20 cellular contexts compared by ENCODE assay signal in the genomic region with DNA sequence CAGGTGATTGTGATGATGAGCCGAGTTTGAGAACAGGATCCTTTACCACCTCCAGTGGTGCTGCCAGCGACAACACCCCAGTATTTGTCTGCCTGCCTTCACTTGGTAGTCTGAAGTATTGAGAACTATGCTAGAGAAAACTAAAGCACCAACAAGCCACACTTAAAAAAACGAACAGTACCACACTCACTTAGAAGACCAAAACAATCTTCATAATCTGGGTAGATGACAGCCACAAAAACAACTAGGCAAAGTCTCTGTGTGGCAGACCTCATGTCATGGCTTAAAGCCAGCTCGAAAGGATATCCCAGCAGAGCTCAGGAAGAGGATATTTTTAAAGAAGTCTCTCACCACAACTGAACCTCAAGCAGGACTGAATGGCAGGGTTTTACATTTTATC.
DNase-seq lines count a peak whose midpoint lies in the region; ATAC-seq and TF ChIP-seq lines count a peak whose summit lies in the region.
"Had no signal": no experiment of that assay in that cellular context is flagged by ENCODE, and none has a peak within 500 bp of the region (broad histone marks: within the 10 kb centered on the region; RNA-seq: fewer than 3 reads in every experiment).

No MANE protein-coding gene starts in this region.

- H3K9ac ChIP-seq in DND-41 (ENCODE audit: low read depth, low read length), result peak overlapping the region; percentile 51

- no peaks in the 10 kb centered on the region for H3K27me3 ChIP-seq in DND-41 (ENCODE audit: insufficient read depth, low read length, poor library complexity)
- H3K27me3 ChIP-seq: tibial artery had no signal

- H3K27me3 Mint-ChIP-seq in activated CD4-positive, alpha-beta memory T cell treated with anti-CD3 and anti-CD28 coated beads for 36 hours, result no peaks in the 10 kb centered on the region
- no peaks in the 10 kb centered on the region for H3K27me3 Mint-ChIP-seq in activated CD4-positive, alpha-beta memory T cell treated with anti-CD3 and anti-CD28 coated beads, Interleukin-2, amount 10 ng/mL, durations not matched to agents 7 days and 5 days
- peaks cover 0 to 27% of the 10 kb centered on the region in 2 donors for H3K27me3 Mint-ChIP-seq in T-cell
- H3K27me3 Mint-ChIP-seq in WTC11 (ENCODE audit: low read depth), result no peaks in the 10 kb centered on the region
- H3K27me3 Mint-ChIP-seq: stimulated activated memory B cell treated with anti-CD40 and anti-IgM and Interleukin-4, amounts not matched to agents 10 μg/mL and 1 μg/mL and 100 μg/mL, for 72 hours had no signal

- CTCF ChIA-PET in activated CD4-positive, alpha-beta memory T cell treated with anti-CD3 and anti-CD28 coated beads for 36 hours (lab: Charles Lee), result no interaction called here
- CTCF ChIA-PET in activated CD4-positive, alpha-beta memory T cell treated with anti-CD3 and anti-CD28 coated beads, Interleukin-2, amount 10 ng/mL, durations not matched to agents 7 days and 5 days (lab: Charles Lee), result no interaction called here
- CTCF ChIA-PET in T-cell (lab: Charles Lee), result no interaction called here
- CTCF ChIA-PET in WTC11 (lab: Charles Lee), result no interaction called here

- no peaks in the 10 kb centered on the region for H3K79me2 ChIP-seq in DND-41 (ENCODE audit: insufficient read depth, low read length)

- H2AFZ ChIP-seq in DND-41 (ENCODE audit: low read depth, low read length), result no peak overlapping the region

- H3K4me3 ChIP-seq in DND-41 (ENCODE audit: low read depth in 1 of 2, low read length in 2 of 2), result peak overlapping the region in 1 of 2 experiments; percentile 14; a peak in 2 of 4 replicates
- H3K4me3 ChIP-seq: tibial artery had no signal

- TF ChIP-seq CTCF in DND-41 (IDR thresholded peaks at IDR 0.05; ENCODE audit: borderline replicate concordance, extremely low read depth, low read length, poor library complexity, severe bottlenecking), result peak; percentile 29
- no peak for TF ChIP-seq CTCF in GM13977 (IDR thresholded peaks at IDR 0.05; ENCODE audit: extremely low read depth, insufficient read depth, missing control alignments)
- no peak for TF ChIP-seq CTCF in WTC11 (IDR thresholded peaks at IDR 0.05)

- H3K27ac Mint-ChIP-seq in activated CD4-positive, alpha-beta memory T cell treated with anti-CD3 and anti-CD28 coated beads for 36 hours, result peak overlapping the region; percentile 21
- no peak overlapping the region for H3K27ac Mint-ChIP-seq in activated CD4-positive, alpha-beta memory T cell treated with anti-CD3 and anti-CD28 coated beads, Interleukin-2, amount 10 ng/mL, durations not matched to agents 7 days and 5 days
- H3K27ac Mint-ChIP-seq in T-cell (peak overlapping the region; percentile 74), WTC11 (no peak overlapping the region; the same call in 1 of the 2 replicates)
- H3K27ac Mint-ChIP-seq: endodermal cell; stimulated activated memory B cell treated with anti-CD40 and anti-IgM and Interleukin-4, amounts not matched to agents 10 μg/mL and 1 μg/mL and 100 μg/mL, for 72 hours had no signal

- POLR2A ChIA-PET in activated CD4-positive, alpha-beta memory T cell treated with anti-CD3 and anti-CD28 coated beads for 36 hours (lab: Charles Lee), result no interaction called here
- POLR2A ChIA-PET in activated CD4-positive, alpha-beta memory T cell treated with anti-CD3 and anti-CD28 coated beads, Interleukin-2, amount 10 ng/mL, durations not matched to agents 7 days and 5 days (lab: Charles Lee), result no interaction called here
- POLR2A ChIA-PET in T-cell (lab: Charles Lee) (interaction anchor here in 1 of 2 donors (0.7 kb wide), 1 partner anchor 101 kb away, joined by 3 read pairs; no protein-coding TSS in a partner anchor), WTC11 (lab: Charles Lee) (no interaction called here)

- no peak for DNase-seq in activated CD4-positive, alpha-beta memory T cell treated with anti-CD3 and anti-CD28 coated beads for 36 hours
- no peak for DNase-seq in activated CD4-positive, alpha-beta memory T cell treated with anti-CD3 and anti-CD28 coated beads, Interleukin-2, amount 10 ng/mL, durations not matched to agents 7 days and 5 days
- DNase-seq in DND-41 (peak; percentile 72), T-cell (peak in 23 of 34 experiments; percentile 0 to 58 (median 9)), myocyte (ENCODE audit: low read depth) (peak; percentile 47), GM13977 (ENCODE audit: low spot score) (no peak), WTC11 (ENCODE audit: low spot score) (no peak), NCI-H2227 treated with DMSO at 0.1 percent for 48 hours (lab: John Stamatoyannopoulos, UW) (no peak)
- DNase-seq: activated CD4-positive, alpha-beta T cell treated with anti-CD3 and anti-CD28 coated beads, Interleukin-2, amount 50 U/mL, for 1 hour; activated T-cell treated with anti-CD3 and anti-CD28 coated beads for 4 hours; DMS53; endodermal cell; left colon; mesendoderm; NCI-H2081 treated with DMSO at 0.1 percent for 48 hours; NCI-H524 treated with DMSO at 0.1 percent for 48 hours; posterior cingulate gyrus; tibial artery had no signal

- ATAC-seq in DND-41 (ENCODE audit: insufficient read depth, low read depth), result peak; percentile 65
- peak; percentile 54 to 78 (median 65) for ATAC-seq in T-cell (replicated peaks in 1 of 4)
- no peak for ATAC-seq in WTC11
- ATAC-seq: left colon; SK-N-SH treated with all-trans-retinoic acid at 6 μM for 48 hours; stimulated activated memory B cell treated with anti-CD40 and anti-IgM and Interleukin-4, amounts not matched to agents 10 μg/mL and 1 μg/mL and 100 μg/mL, for 72 hours had no signal

- H3K4me3 Mint-ChIP-seq in activated CD4-positive, alpha-beta memory T cell treated with anti-CD3 and anti-CD28 coated beads for 36 hours, result no peak overlapping the region
- H3K4me3 Mint-ChIP-seq in activated CD4-positive, alpha-beta memory T cell treated with anti-CD3 and anti-CD28 coated beads, Interleukin-2, amount 10 ng/mL, durations not matched to agents 7 days and 5 days, result no peak overlapping the region
- peak overlapping the region; percentile 2 to 60 (median 18) for H3K4me3 Mint-ChIP-seq in T-cell
- H3K4me3 Mint-ChIP-seq in WTC11, result no peak overlapping the region
- H3K4me3 Mint-ChIP-seq: endodermal cell; stimulated activated memory B cell treated with anti-CD40 and anti-IgM and Interleukin-4, amounts not matched to agents 10 μg/mL and 1 μg/mL and 100 μg/mL, for 72 hours had no signal

- intact Hi-C loops in activated CD4-positive, alpha-beta memory T cell treated with anti-CD3 and anti-CD28 coated beads for 36 hours (cut with micrococcal nuclease), result no loop called here

- peaks cover 26% of the 10 kb centered on the region for H3K4me1 Mint-ChIP-seq in activated CD4-positive, alpha-beta memory T cell treated with anti-CD3 and anti-CD28 coated beads for 36 hours (ENCODE audit: low read depth)
- H3K4me1 Mint-ChIP-seq in activated CD4-positive, alpha-beta memory T cell treated with anti-CD3 and anti-CD28 coated beads, Interleukin-2, amount 10 ng/mL, durations not matched to agents 7 days and 5 days, result peaks cover 8% of the 10 kb centered on the region
- peaks cover 44 to 52% (median 47%) of the 10 kb centered on the region in 3 donors for H3K4me1 Mint-ChIP-seq in T-cell
- H3K4me1 Mint-ChIP-seq in WTC11, result peaks cover 15% of the 10 kb centered on the region
- H3K4me1 Mint-ChIP-seq: stimulated activated memory B cell treated with anti-CD40 and anti-IgM and Interleukin-4, amounts not matched to agents 10 μg/mL and 1 μg/mL and 100 μg/mL, for 72 hours had no signal

- H3K4me2 ChIP-seq in DND-41 (ENCODE audit: insufficient read depth, low read length), result peak overlapping the region; percentile 57

- H4K20me1 ChIP-seq in DND-41 (ENCODE audit: insufficient read depth, low read length), result no peaks in the 10 kb centered on the region

- H3K27ac ChIP-seq in DND-41 (ENCODE audit: low read length), result peak overlapping the region; percentile 100
- H3K27ac ChIP-seq: tibial artery had no signal

- H3K9me3 Mint-ChIP-seq in activated CD4-positive, alpha-beta memory T cell treated with anti-CD3 and anti-CD28 coated beads for 36 hours, result no peaks in the 10 kb centered on the region
- H3K9me3 Mint-ChIP-seq in activated CD4-positive, alpha-beta memory T cell treated with anti-CD3 and anti-CD28 coated beads, Interleukin-2, amount 10 ng/mL, durations not matched to agents 7 days and 5 days, result no peaks in the 10 kb centered on the region
- H3K9me3 Mint-ChIP-seq in T-cell (no peaks in the 10 kb centered on the region), WTC11 (no peaks in the 10 kb centered on the region)
- H3K9me3 Mint-ChIP-seq: endodermal cell; stimulated activated memory B cell treated with anti-CD40 and anti-IgM and Interleukin-4, amounts not matched to agents 10 μg/mL and 1 μg/mL and 100 μg/mL, for 72 hours had no signal

- no peaks in the 10 kb centered on the region for H3K36me3 Mint-ChIP-seq in activated CD4-positive, alpha-beta memory T cell treated with anti-CD3 and anti-CD28 coated beads for 36 hours
- H3K36me3 Mint-ChIP-seq in activated CD4-positive, alpha-beta memory T cell treated with anti-CD3 and anti-CD28 coated beads, Interleukin-2, amount 10 ng/mL, durations not matched to agents 7 days and 5 days (ENCODE audit: low read depth), result no peaks in the 10 kb centered on the region
- H3K36me3 Mint-ChIP-seq in T-cell (no peaks in the 10 kb centered on the region), WTC11 (no peaks in the 10 kb centered on the region)
- H3K36me3 Mint-ChIP-seq: stimulated activated memory B cell treated with anti-CD40 and anti-IgM and Interleukin-4, amounts not matched to agents 10 μg/mL and 1 μg/mL and 100 μg/mL, for 72 hours had no signal

- in situ Hi-C loops in GM13977 (cut with MboI; ENCODE audit: low pct_unique_long_range_greater_than_20kb, low sequenced_read_pairs, unreplicated experiment), result no loop called here

- H3K9me3 ChIP-seq in DND-41 (ENCODE audit: insufficient read depth, low read length, severe bottlenecking), result no peaks in the 10 kb centered on the region
- H3K9me3 ChIP-seq: tibial artery had no signal

- H3K36me3 ChIP-seq in DND-41 (ENCODE audit: insufficient read depth, low read length), result no peaks in the 10 kb centered on the region
- H3K36me3 ChIP-seq: tibial artery had no signal

- H3K4me1 ChIP-seq in DND-41 (ENCODE audit: insufficient read depth, low read length), result peaks cover 65% of the 10 kb centered on the region
- H3K4me1 ChIP-seq: tibial artery had no signal

TF ChIP-seq in WTC11, 78 proteins besides CTCF, POLR2A, EP300 and RAD21 (continues in another document):
- TF ChIP-seq SOX15 (CRISPR knock-in tag; IDR thresholded peaks at IDR 0.05) (no peak), FOXJ3 (CRISPR knock-in tag; IDR thresholded peaks at IDR 0.05; ENCODE audit: borderline replicate concordance) (no peak), ZNF396 (CRISPR knock-in tag; IDR thresholded peaks at IDR 0.05; ENCODE audit: borderline replicate concordance) (no peak), NFATC4 (CRISPR knock-in tag; IDR thresholded peaks at IDR 0.05) (no peak)

Comparison
In these comparisons a context has a peak if more than half of its experiments do, and no peak if none do; other contexts are left out.
1. H3K27ac Mint-ChIP-seq: peak in activated CD4-positive, alpha-beta memory T cell treated with anti-CD3 and anti-CD28 coated beads for 36 hours (single experiment) and T-cell (2 of 2); none in activated CD4-positive, alpha-beta memory T cell treated with anti-CD3 and anti-CD28 coated beads, Interleukin-2, amount 10 ng/mL, durations not matched to agents 7 days and 5 days (single experiment) and WTC11 (single experiment).
2. DNase-seq: peak in DND-41 (single experiment), T-cell (23 of 34) and myocyte (single experiment); none in activated CD4-positive, alpha-beta memory T cell treated with anti-CD3 and anti-CD28 coated beads for 36 hours (single experiment), activated CD4-positive, alpha-beta memory T cell treated with anti-CD3 and anti-CD28 coated beads, Interleukin-2, amount 10 ng/mL, durations not matched to agents 7 days and 5 days (single experiment), GM13977 (single experiment), WTC11 (single experiment) and NCI-H2227 treated with DMSO at 0.1 percent for 48 hours (single experiment).
3. H3K4me3 Mint-ChIP-seq: peak in T-cell (3 of 3); none in activated CD4-positive, alpha-beta memory T cell treated with anti-CD3 and anti-CD28 coated beads for 36 hours (single experiment), activated CD4-positive, alpha-beta memory T cell treated with anti-CD3 and anti-CD28 coated beads, Interleukin-2, amount 10 ng/mL, durations not matched to agents 7 days and 5 days (single experiment) and WTC11 (single experiment).